35 cellular contexts compared by ENCODE assay signal in the genomic region with DNA sequence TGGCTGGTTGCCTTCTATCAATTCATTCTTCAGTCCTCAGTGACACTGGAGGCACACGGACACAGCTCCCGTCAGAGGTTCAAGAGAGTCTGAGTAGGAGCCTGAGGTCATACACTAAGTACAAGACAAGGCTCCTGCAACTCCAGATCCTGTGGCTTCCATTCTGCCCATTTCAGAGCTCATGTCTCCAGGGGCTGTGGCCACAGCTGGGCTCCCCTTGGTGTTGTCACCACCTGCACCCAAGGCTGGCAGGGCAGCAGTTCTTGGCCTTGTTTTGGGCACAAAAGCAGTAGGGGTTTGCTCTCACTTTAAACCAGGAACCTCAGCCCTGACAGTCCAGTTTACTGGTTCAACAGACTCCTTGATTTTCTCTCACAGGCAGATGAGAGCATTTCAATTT.
"Had no signal": no experiment of that assay in that cellular context is flagged by ENCODE, and none has a peak within 500 bp of the region (broad histone marks: within the 10 kb centered on the region; RNA-seq: fewer than 3 reads in every experiment).

No MANE protein-coding gene starts in this region.

- H3K9me3 ChIP-seq: MG63 had no signal

- H3K36me3 ChIP-seq: MG63 had no signal

- H3K4me3 ChIP-seq: MG63 had no signal

- H3K9ac ChIP-seq: KMS-11 had no signal

- H3K4me2 ChIP-seq: KMS-11 had no signal

- DNase-seq: Karpas-422, Kasumi-1, KG1, MG63, MM.1S, MV-4-11, NCI-H1048, NCI-H1092, NCI-H1092 treated with DMSO at 0.1 percent for 48 hours, NCI-H1105, NCI-H1105 treated with DMSO at 0.1 percent for 48 hours, NCI-H1417, NCI-H1417 treated with DMSO at 0.1 percent for 48 hours, NCI-H1436, NCI-H1436 treated with DMSO at 0.1 percent for 48 hours, NCI-H146, NCI-H1694, NCI-H1694 treated with DMSO at 0.1 percent for 48 hours, NCI-H187, NCI-H187 treated with DMSO at 0.1 percent for 48 hours, NCI-H1930, NCI-H2029, NCI-H2029 treated with DMSO at 0.1 percent for 48 hours, NCI-H2081, NCI-H2081 treated with DMSO at 0.1 percent for 48 hours, NCI-H2107, NCI-H2171, NCI-H2171 treated with DMSO at 0.1 percent for 48 hours, NCI-H2227 treated with DMSO at 0.1 percent for 48 hours, NCI-H226, NCI-H345, NCI-H446, NCI-H446 treated with DMSO at 0.1 percent for 48 hours, NCI-H510A had no signal

- H3K27ac ChIP-seq: KMS-11 had no signal
